ENCODE assay signal across 8 cellular contexts in genomic region chr19:9321338-9321737, GRCh38.
"Had no signal": no experiment of that assay in that cellular context is flagged by ENCODE, and none has a peak within 500 bp of the region (broad histone marks: within the 10 kb centered on the region; RNA-seq: fewer than 3 reads in every experiment).

No MANE protein-coding gene starts in this region.

- DNase-seq: IMR-90, KBM-7, KG1 had no signal

- FAIRE-seq: HTR-8/SVneo, K562 had no signal

- H3K9ac ChIP-seq: KMS-11 had no signal

- H3K27ac Mint-ChIP-seq: IgD-negative memory B cell had no signal

- H3K4me2 ChIP-seq: KMS-11 had no signal

- H3K4me3 ChIP-seq: K562 had no signal

- ATAC-seq: K562 had no signal

- H3K27me3 Mint-ChIP-seq: IgD-negative memory B cell had no signal

- H3K27ac ChIP-seq: HL-60, KMS-11 had no signal
